ENCODE assay signal across 23 cellular contexts in genomic region chr3:59258591-59258990, GRCh38.
A peak's percentile ranks its signal among the peaks of the same experiment; 100 is the strongest.
DNase-seq lines count a peak whose midpoint lies in the region; ATAC-seq, FAIRE-seq and TF ChIP-seq lines count a peak whose summit lies in the region.
"Had no signal": no experiment of that assay in that cellular context is flagged by ENCODE, and none has a peak within 500 bp of the region (broad histone marks: within the 10 kb centered on the region; RNA-seq: fewer than 3 reads in every experiment).

No MANE protein-coding gene starts in this region.

- ATAC-seq in HCT116: no peak
- ATAC-seq: Panc1 had no signal

- H3K56ac ChIP-seq in H1 (replicated peaks; ENCODE audit: insufficient read length, low read depth, low read length): no peak overlapping the region

- POLR2A ChIA-PET in HCT116 (lab: Charles Lee): no interaction called here
- POLR2A ChIA-PET in H1 (lab: Charles Lee; ENCODE audit: partially characterized antibody): no interaction called here

- 77% methylated on average over 7 of the region's 7 CpGs; no CpG with 5 or more reads in 1 of the 2 experiments for WGBS in H1 (ENCODE audit: extremely low coverage in 1 of 2, insufficient coverage in 1 of 2, insufficient read length in 1 of 2, insufficient replicate concordance in 2 of 2, low coverage in 1 of 2, low lambda C conversion rate in 2 of 2, missing lambda C conversion rate in 1 of 2), 2 experiments

- no peak overlapping the region for H2BK120ac ChIP-seq in H1 (replicated peaks; ENCODE audit: low read depth, low read length)

- CTCF ChIA-PET in HCT116 (lab: Charles Lee): interaction anchor here (1.4 kb wide), 1 partner anchor 55 kb away, joined by 4 read pairs; no protein-coding TSS in a partner anchor
- CTCF ChIA-PET in H1 (lab: Charles Lee; ENCODE audit: partially characterized antibody): interaction anchor here (0.6 to 2.3 kb wide), 5 partner anchors 10 to 206 kb away, joined by 3 to 5 read pairs (median 3); no protein-coding TSS in a partner anchor

- no peaks in the 10 kb centered on the region for H3K9me3 ChIP-seq in HCT116 (ENCODE audit: control insufficient read depth in 1 of 2, insufficient read depth in 1 of 2, low read depth in 1 of 2, low read length in 2 of 2)
- H3K9me3 ChIP-seq in H1 (ENCODE audit: insufficient read depth in 2 of 2, low read depth in 1 of 2, low read length in 1 of 2): no peaks in the 10 kb centered on the region

- H3K4me1 ChIP-seq in HCT116 (ENCODE audit: control insufficient read depth in 1 of 2, insufficient read depth in 2 of 2, low read length in 2 of 2): no peaks in the 10 kb centered on the region
- no peaks in the 10 kb centered on the region for H3K4me1 ChIP-seq in H1 (replicated peaks in 1 of 4; ENCODE audit: control insufficient read depth in 3 of 4, insufficient read depth in 4 of 4, low read length in 3 of 4)

- no peaks in the 10 kb centered on the region for H3K79me1 ChIP-seq in H1 (ENCODE audit: low read depth, low read length)

- FAIRE-seq in H1 (lab: Jason Lieb, UNC): no peak
- FAIRE-seq: GM19239, H54 had no signal

- no peak overlapping the region for H2BK20ac ChIP-seq in H1 (ENCODE audit: low read length)

- H3K4me2 ChIP-seq in HCT116 (ENCODE audit: low read length): no peak overlapping the region
- no peak overlapping the region for H3K4me2 ChIP-seq in H1 (ENCODE audit: insufficient read depth in 1 of 2, low read depth in 2 of 2, low read length in 2 of 2)

- H3K23me2 ChIP-seq in H1 (ENCODE audit: low read depth, low read length): no peaks in the 10 kb centered on the region

- no peaks in the 10 kb centered on the region for H3K79me2 ChIP-seq in HCT116 (ENCODE audit: insufficient read depth, low read length)
- H3K79me2 ChIP-seq in H1 (ENCODE audit: control insufficient read depth in 1 of 2, insufficient read depth in 2 of 2, low read length in 2 of 2): no peaks in the 10 kb centered on the region

- H4K8ac ChIP-seq in H1 (ENCODE audit: extremely low read depth, insufficient read depth, low read length): no peak overlapping the region

- no peak overlapping the region for H3K23ac ChIP-seq in H1 (ENCODE audit: insufficient read length)

- DNase-seq in HCT116 (ENCODE audit: low read depth, low spot score) (no peak), H1 (ENCODE audit: low read depth in 1 of 2, low spot score in 2 of 2) (no peak), iPS-NIHi7 (ENCODE audit: extremely low spot score) (peak; percentile 19), UCSD-AML1 (lab: John Stamatoyannopoulos, UW; ENCODE audit: unreplicated experiment) (no peak), NCI-H1694 (lab: John Stamatoyannopoulos, UW) (no peak), amygdala (lab: John Stamatoyannopoulos, UW) (no peak), GF-D8 (lab: John Stamatoyannopoulos, UW) (no peak)
- DNase-seq: DMS153, DND-41, NCI-H1048, NCI-H1417, NCI-H1694 treated with DMSO at 0.1 percent for 48 hours, NCI-H2081, NCI-H2171, NCI-H226, NCI-H510A, NCI-H69, SHP77 had no signal

- H3K4me3 ChIP-seq in HCT116 (replicated peaks in 1 of 2; ENCODE audit: low read depth in 1 of 2, low read length in 2 of 2) (no peak overlapping the region), H1 (ENCODE audit: extremely low read depth in 1 of 4, insufficient read depth in 2 of 4, low read depth in 3 of 4, low read length in 4 of 4) (no peak overlapping the region)

- no peak overlapping the region for H3K14ac ChIP-seq in H1 (ENCODE audit: insufficient read length)

- no peaks in the 10 kb centered on the region for H3K9me2 ChIP-seq in HCT116 (ENCODE audit: insufficient read depth)

- H2BK15ac ChIP-seq in H1 (ENCODE audit: low read length): no peak overlapping the region

- TF ChIP-seq RAD21 in HCT116 (IDR thresholded peaks at IDR 0.05; ENCODE audit: low read depth): no peak
- TF ChIP-seq RAD21 in H1 (IDR thresholded peaks at IDR 0.05 in 1 of 2, conservative IDR thresholded peaks at IDR 0.05 in 1 of 2; ENCODE audit: low read depth in 2 of 2, low read length in 2 of 2): 0 out of 4 replicates have a peak, but pooled peaks have one; percentile 2 to 15

- BruUV-seq in HCT116 (replicated peaks; lab: Mats Ljungman, UMichigan): no TSS peak

- H3K18ac ChIP-seq in H1 (ENCODE audit: extremely low read depth, low read length): no peak overlapping the region

- H3K36me3 ChIP-seq in HCT116 (ENCODE audit: control insufficient read depth in 1 of 2, insufficient read depth in 2 of 2, low read length in 2 of 2): no peaks in the 10 kb centered on the region
- H3K36me3 ChIP-seq in H1 (ENCODE audit: control insufficient read depth in 2 of 4, insufficient read depth in 4 of 4, low read length in 3 of 4): no peaks in the 10 kb centered on the region

- no peak overlapping the region for H4K5ac ChIP-seq in H1 (ENCODE audit: insufficient read length, low read depth, low read length)

- intact Hi-C loops in HCT116 (cut with micrococcal nuclease): no loop called here

- RAD21 ChIA-PET in HCT116 (lab: Charles Lee; ENCODE audit: low non-redundant PET in 1 of 2, low total read pairs in 2 of 2, uncharacterized antibody in 2 of 2, unreplicated experiment in 2 of 2): no interaction called here

- H4K20me1 ChIP-seq in HCT116 (ENCODE audit: insufficient read depth): no peaks in the 10 kb centered on the region
- no peaks in the 10 kb centered on the region for H4K20me1 ChIP-seq in H1 (replicated peaks in 1 of 2; ENCODE audit: control insufficient read depth in 1 of 2, insufficient read depth in 2 of 2, low read length in 2 of 2)

- no peak overlapping the region for H3K4ac ChIP-seq in H1 (replicated peaks; ENCODE audit: insufficient read length, low read depth, low read length)

- H3K9ac ChIP-seq in HCT116 (ENCODE audit: low read length): no peak overlapping the region
- no peak overlapping the region for H3K9ac ChIP-seq in H1 (replicated peaks in 1 of 4; ENCODE audit: extremely low read depth in 1 of 4, low read depth in 3 of 4, low read length in 3 of 4)

- no peak overlapping the region for H2AK5ac ChIP-seq in H1 (ENCODE audit: low read depth, low read length)

- H2AFZ ChIP-seq in HCT116 (ENCODE audit: low read depth, low read length, poor library complexity, severe bottlenecking) (no peak overlapping the region), H1 (ENCODE audit: low read length) (no peak overlapping the region)

- TF ChIP-seq POLR2A in HCT116 (IDR thresholded peaks at IDR 0.05; ENCODE audit: borderline replicate concordance, extremely low read depth, insufficient read depth, insufficient read length) (no peak), H1 (IDR thresholded peaks at IDR 0.05; ENCODE audit: control extremely low read depth in 1 of 2, low read depth in 2 of 2, low read length in 2 of 2) (no peak)

- no peak overlapping the region for H3K27ac ChIP-seq in HCT116 (ENCODE audit: low read depth, low read length)
- H3K27ac ChIP-seq in H1 (ENCODE audit: low read depth, low read length): no peak overlapping the region
- H3K27ac ChIP-seq: HL-60, RWPE1 had no signal

- H4K91ac ChIP-seq in H1 (replicated peaks; ENCODE audit: insufficient read length, low read length): no peak overlapping the region

- H3K27me3 ChIP-seq in HCT116 (ENCODE audit: insufficient read depth, low read length) (peaks cover 10% of the 10 kb centered on the region; the same call in 1 of the 2 replicates), H1 (replicated peaks in 1 of 4; ENCODE audit: control insufficient read depth in 3 of 4, extremely low read depth in 1 of 4, insufficient read depth in 3 of 4, low read length in 3 of 4) (no peaks in the 10 kb centered on the region)

- no peak for TF ChIP-seq EP300 in H1 (IDR thresholded peaks at IDR 0.05; ENCODE audit: borderline replicate concordance in 1 of 2, low read depth in 2 of 2, low read length in 2 of 2)

- TF ChIP-seq CTCF in HCT116 (IDR thresholded peaks at IDR 0.05 in 2 of 3, conservative IDR thresholded peaks at IDR 0.05 in 1 of 3; ENCODE audit: borderline replicate concordance in 1 of 3, insufficient read depth in 1 of 3, low read depth in 2 of 3, low read length in 2 of 3) (peak in 2 of 3 experiments; percentile 17 to 23; a peak in 1 of 6 replicates), H1 (IDR thresholded peaks at IDR 0.05; ENCODE audit: control extremely low read depth in 1 of 3, insufficient read depth in 1 of 3, low read depth in 1 of 3, low read length in 3 of 3) (peak in 1 of 3 experiments; percentile 23; a peak in 1 of 4 replicates)

- H2BK5ac ChIP-seq in H1 (ENCODE audit: low read depth, low read length): no peak overlapping the region

- no peak overlapping the region for H2BK12ac ChIP-seq in H1 (ENCODE audit: low read depth, low read length)

TF ChIP-seq in HCT116, 20 proteins besides CTCF, POLR2A, EP300 and RAD21 (continues in another document):
- TF ChIP-seq EZH2 (IDR thresholded peaks at IDR 0.05): no peak
- no peak for TF ChIP-seq ZFX (IDR thresholded peaks at IDR 0.05)
- TF ChIP-seq SRF (IDR thresholded peaks at IDR 0.05; ENCODE audit: low read depth): no peak
- no peak for TF ChIP-seq ELF1 (IDR thresholded peaks at IDR 0.05; ENCODE audit: borderline replicate concordance, low read depth)
- no peak for TF ChIP-seq SIN3A (IDR thresholded peaks at IDR 0.05; ENCODE audit: low read depth)
- TF ChIP-seq FOSL1 (IDR thresholded peaks at IDR 0.05; ENCODE audit: low read depth): no peak
- no peak for TF ChIP-seq TCF7L2 (IDR thresholded peaks at IDR 0.05; ENCODE audit: borderline replicate concordance, extremely low read depth, insufficient read depth, insufficient read length)

TF ChIP-seq in H1, 55 proteins besides CTCF, POLR2A, EP300 and RAD21 (continues in another document):
- TF ChIP-seq CHD1 (IDR thresholded peaks at IDR 0.05; ENCODE audit: low read depth, low read length): no peak
- no peak for TF ChIP-seq BCL11A (IDR thresholded peaks at IDR 0.05; ENCODE audit: low read depth in 2 of 2, low read length in 2 of 2)

Comparison
In these comparisons a context has a peak if more than half of its experiments do, and no peak if none do; other contexts are left out.
1. Of the 16 proteins assayed by ChIP-seq in both H1 and HCT116: peak only in H1: RAD21; only in HCT116: none; in both: none; in neither: 14; mixed calls (peak in some experiments, not most) for 1.